ENCODE assay signal across 11 cellular contexts in the genomic region with DNA sequence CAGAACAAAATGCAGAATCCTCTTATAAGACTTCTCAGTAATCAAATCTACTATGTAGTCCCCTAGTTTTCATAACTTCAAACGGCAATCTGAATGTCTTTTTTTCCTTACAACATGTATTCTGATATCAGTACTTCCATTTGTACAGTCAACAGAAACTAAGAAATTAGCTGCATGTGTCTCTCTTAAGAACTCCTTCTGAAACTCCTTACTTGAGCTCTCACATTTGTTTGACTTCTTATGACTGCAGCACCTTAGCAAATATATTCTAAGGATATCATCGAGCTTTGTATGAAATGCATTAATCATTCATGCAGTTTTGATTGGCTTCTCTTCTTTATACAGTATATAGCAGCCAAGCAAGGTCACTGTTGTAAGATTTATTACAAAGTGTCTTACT.
"Had no signal": no experiment of that assay in that cellular context is flagged by ENCODE, and none has a peak within 500 bp of the region (broad histone marks: within the 10 kb centered on the region; RNA-seq: fewer than 3 reads in every experiment).

No MANE protein-coding gene starts in this region.

- H3K4me1 ChIP-seq: HAP-1 had no signal

- H3K9me3 ChIP-seq: HAP-1 had no signal

- H3K4me2 ChIP-seq: GM23338 had no signal

- FAIRE-seq: H1, H54 had no signal

- H3K9ac ChIP-seq: GM23248 had no signal

- H3K4me3 ChIP-seq: GM23248, GM23338, HAP-1 had no signal

- DNase-seq: GM23248, GOT3, H7, H9, HCEC 1CT, HFFc6 had no signal

- H3K36me3 ChIP-seq: HAP-1 had no signal

- H3K4me3 Mint-ChIP-seq: GM23338, H9, HFFc6 had no signal

- H3K27ac ChIP-seq: GM23248 had no signal

- H3K9me3 Mint-ChIP-seq: GM23338, HFFc6 had no signal

- H2AFZ ChIP-seq: GM23248, GM23338 had no signal

- ATAC-seq: GM23338, HCT116 had no signal

- H3K27ac Mint-ChIP-seq: GM23338, H9, HFFc6 had no signal
